ENCODE assay signal across 1 cellular context in genomic region chr9:72355153-72355552, GRCh38.
TF ChIP-seq lines count a peak whose summit lies in the region.

No MANE protein-coding gene starts in this region.

TF ChIP-seq in GM12878, 131 proteins besides CTCF, POLR2A, EP300 and RAD21:
- TF ChIP-seq POLR2AphosphoS5 (IDR thresholded peaks at IDR 0.05; ENCODE audit: low read length) (0 out of 2 replicates have a peak, but pooled peaks have one; percentile 26), TARDBP (IDR thresholded peaks at IDR 0.05; ENCODE audit: borderline replicate concordance) (no peak)
TF ChIP-seq in GM12878: peak in this region for 1.
